ENCODE assay signal across 21 cellular contexts in the genomic region with DNA sequence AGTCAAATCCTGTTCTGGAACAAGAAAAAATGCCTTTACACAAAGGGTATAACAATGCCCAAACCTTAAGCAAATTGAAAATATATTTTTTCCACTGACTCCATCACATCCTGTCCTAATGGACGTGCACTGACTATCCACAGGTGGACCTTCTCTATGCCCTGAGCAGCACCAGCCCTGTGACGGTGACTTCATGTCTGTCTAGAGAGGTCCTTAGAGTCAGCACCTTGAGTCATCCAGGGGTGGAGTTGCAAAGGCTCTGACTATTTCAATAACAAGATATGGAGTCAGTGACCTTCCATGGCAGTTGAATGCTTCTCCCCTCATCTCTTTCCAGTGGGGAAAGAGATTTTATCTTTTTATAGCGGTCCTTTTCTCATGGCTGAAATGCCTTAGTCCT.
"Had no signal": no experiment of that assay in that cellular context is flagged by ENCODE, and none has a peak within 500 bp of the region (broad histone marks: within the 10 kb centered on the region; RNA-seq: fewer than 3 reads in every experiment).

No MANE protein-coding gene starts in this region.

- ATAC-seq: activated CD8-positive, alpha-beta T cell treated with anti-CD3 and anti-CD28 coated beads for 36 hours; activated naive CD8-positive, alpha-beta T cell treated with anti-CD3 and anti-CD28 coated beads, Interleukin-2, amount 50 U/mL, for 24 hours; activated T-cell treated with anti-CD3 and anti-CD28 coated beads, Interleukin-2, amount 50 U/mL, for 4 hours; activated T-helper 17 cell treated with anti-CD3 and anti-CD28 coated beads, Interleukin-2, amount 50 U/mL, for 72 hours; heart right ventricle; left lung; right cardiac atrium; stimulated activated naive B cell treated with anti-CD40 and anti-IgM and Interleukin-4, amounts not matched to agents 10 μg/mL and 1 μg/mL and 100 μg/mL, for 72 hours had no signal

- H3K27ac ChIP-seq: heart right ventricle, left lung, stomach, thyroid gland, upper lobe of left lung, vagina had no signal

- H3K27me3 ChIP-seq: heart right ventricle, left lung, stomach, thyroid gland, upper lobe of left lung, vagina had no signal

- H3K4me3 ChIP-seq: heart right ventricle, left lung, lung, stomach, thyroid gland, upper lobe of left lung, vagina had no signal

- H3K36me3 ChIP-seq: heart right ventricle, left lung, stomach, thyroid gland, upper lobe of left lung, vagina had no signal

- H3K9me3 ChIP-seq: thyroid gland, upper lobe of left lung, vagina had no signal

- H3K4me1 ChIP-seq: left lung, thyroid gland had no signal

- DNase-seq: activated B cell treated with CpG ODN at 0.5 μM for 24 hours; activated CD4-positive, alpha-beta T cell treated with anti-CD3 and anti-CD28 coated beads, Interleukin-2, amount 50 U/mL, for 1 hour; activated CD8-positive, alpha-beta T cell treated with anti-CD3 and anti-CD28 coated beads for 36 hours; activated naive CD8-positive, alpha-beta T cell treated with anti-CD3 and anti-CD28 coated beads, Interleukin-2, amount 50 U/mL, for 24 hours; activated T-cell treated with anti-CD3 and anti-CD28 coated beads, Interleukin-2, amount 50 U/mL, for 4 hours; dermis blood vessel endothelial cell; effector CD8-positive, alpha-beta T cell; heart right ventricle; kidney glomerular epithelial cell; left lung; posterior cingulate gyrus; right cardiac atrium; stimulated activated CD4-positive, alpha-beta T cell treated with anti-CD3 and anti-CD28 coated beads, Interleukin-15, amount 100 ng/mL, for 24 hours; stimulated activated CD4-positive, alpha-beta T cell treated with anti-CD3 and anti-CD28 coated beads, Interleukin-2, amount 100 ng/mL, for 24 hours; stimulated activated naive B cell treated with anti-CD40 and anti-IgM and Interleukin-4, amounts not matched to agents 10 μg/mL and 1 μg/mL and 100 μg/mL, for 72 hours; stomach; thyroid gland; upper lobe of left lung had no signal
